In the genomic region with DNA sequence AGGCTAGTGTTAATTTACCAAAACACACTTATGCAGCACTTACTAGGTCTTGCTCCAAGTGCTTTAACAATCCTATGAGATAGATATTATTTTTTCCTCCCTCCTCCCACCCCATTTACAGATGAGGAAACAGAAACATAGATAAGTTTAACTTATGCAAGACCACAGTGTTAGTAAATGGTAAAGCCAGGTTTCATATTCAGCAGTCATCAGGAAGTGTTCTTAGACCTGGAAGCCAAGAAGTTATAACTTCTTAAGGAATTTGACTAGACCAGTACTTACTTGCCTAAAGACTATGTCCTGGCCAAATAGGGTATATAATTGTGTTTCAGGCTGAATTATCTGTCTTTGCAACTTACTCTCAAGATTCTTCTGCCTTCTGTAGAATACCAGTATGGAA, we compare ENCODE assay signal across 14 cellular contexts. TPM values are rescaled to one million over a fixed set of nuclear protein-coding genes. Genes with fewer than 3 reads are reported as not detected.
DNase-seq lines count a peak whose midpoint lies in the region; ATAC-seq and TF ChIP-seq lines count a peak whose summit lies in the region.
"Had no signal": no experiment of that assay in that cellular context is flagged by ENCODE, and none has a peak within 500 bp of the region (broad histone marks: within the 10 kb centered on the region; RNA-seq: fewer than 3 reads in every experiment).

No MANE protein-coding gene starts in this region.

- DNase-seq in activated T-cell treated with anti-CD3 and anti-CD28 coated beads, Interleukin-2, amount 50 U/mL, for 72 hours, result no peak
- no peak for DNase-seq in activated T-cell treated with anti-CD3 and anti-CD28 coated beads, Interleukin-2, amount 50 U/mL, for 48 hours
- DNase-seq in renal cortical epithelial cell (ENCODE audit: low read depth) (peak; percentile 38), coronary artery (ENCODE audit: low spot score) (no peak), putamen (ENCODE audit: low spot score) (no peak), H7 (no peak)
- DNase-seq: activated CD4-positive, alpha-beta T cell treated with anti-CD3 and anti-CD28 coated beads for 36 hours; kidney; NCI-H526; right lobe of liver had no signal

- peak overlapping the region; percentile 76 for H3K27ac Mint-ChIP-seq in activated T-cell treated with anti-CD3 and anti-CD28 coated beads, Interleukin-2, amount 50 U/mL, for 72 hours
- peak overlapping the region; percentile 16 for H3K27ac Mint-ChIP-seq in activated naive CD8-positive, alpha-beta T cell
- H3K27ac Mint-ChIP-seq: activated CD4-positive, alpha-beta T cell treated with anti-CD3 and anti-CD28 coated beads for 36 hours; stimulated activated naive CD8-positive, alpha-beta T cell treated with anti-CD3 and anti-CD28 coated beads, Interleukin-15, Interleukin-2, amounts not matched to agents 100 ng/mL and 50 ng/mL, for 24 hours had no signal

- no peaks in the 10 kb centered on the region for H3K27me3 ChIP-seq in H7 (ENCODE audit: control insufficient read depth, insufficient read depth, low read length)
- H3K27me3 ChIP-seq: right lobe of liver had no signal

- H3K27ac ChIP-seq in coronary artery, result no peak overlapping the region
- H3K27ac ChIP-seq: A549, right lobe of liver had no signal

- H3K36me3 ChIP-seq in H7 (replicated peaks; ENCODE audit: control insufficient read depth, insufficient read depth, low read length), result no peaks in the 10 kb centered on the region; the same call in 1 of the 2 replicates
- H3K36me3 ChIP-seq: right lobe of liver had no signal

- H3K27me3 Mint-ChIP-seq in activated T-cell treated with anti-CD3 and anti-CD28 coated beads, Interleukin-2, amount 50 U/mL, for 72 hours (ENCODE audit: low read depth), result no peaks in the 10 kb centered on the region
- H3K27me3 Mint-ChIP-seq in activated naive CD8-positive, alpha-beta T cell, result no peaks in the 10 kb centered on the region
- H3K27me3 Mint-ChIP-seq: activated CD4-positive, alpha-beta T cell treated with anti-CD3 and anti-CD28 coated beads for 36 hours; stimulated activated naive CD8-positive, alpha-beta T cell treated with anti-CD3 and anti-CD28 coated beads, Interleukin-15, Interleukin-2, amounts not matched to agents 100 ng/mL and 50 ng/mL, for 24 hours had no signal

- H3K4me3 ChIP-seq in coronary artery (no peak overlapping the region), H7 (ENCODE audit: insufficient read depth, low read depth, low read length) (no peak overlapping the region)
- H3K4me3 ChIP-seq: A549, right lobe of liver had no signal

- no peaks in the 10 kb centered on the region for H3K9me3 Mint-ChIP-seq in activated T-cell treated with anti-CD3 and anti-CD28 coated beads, Interleukin-2, amount 50 U/mL, for 72 hours
- no peaks in the 10 kb centered on the region for H3K9me3 Mint-ChIP-seq in activated naive CD8-positive, alpha-beta T cell (ENCODE audit: low read depth)
- H3K9me3 Mint-ChIP-seq: stimulated activated naive CD8-positive, alpha-beta T cell treated with anti-CD3 and anti-CD28 coated beads, Interleukin-15, Interleukin-2, amounts not matched to agents 100 ng/mL and 50 ng/mL, for 24 hours had no signal

- no peak overlapping the region for H3K4me3 Mint-ChIP-seq in activated T-cell treated with anti-CD3 and anti-CD28 coated beads, Interleukin-2, amount 50 U/mL, for 72 hours
- no peak overlapping the region for H3K4me3 Mint-ChIP-seq in activated naive CD8-positive, alpha-beta T cell
- H3K4me3 Mint-ChIP-seq: activated CD4-positive, alpha-beta T cell treated with anti-CD3 and anti-CD28 coated beads for 36 hours; stimulated activated naive CD8-positive, alpha-beta T cell treated with anti-CD3 and anti-CD28 coated beads, Interleukin-15, Interleukin-2, amounts not matched to agents 100 ng/mL and 50 ng/mL, for 24 hours had no signal

- peaks cover 68% of the 10 kb centered on the region for H3K4me1 Mint-ChIP-seq in activated T-cell treated with anti-CD3 and anti-CD28 coated beads, Interleukin-2, amount 50 U/mL, for 72 hours (ENCODE audit: low read depth)
- H3K4me1 Mint-ChIP-seq in activated naive CD8-positive, alpha-beta T cell (ENCODE audit: low read depth), result peaks cover 68% of the 10 kb centered on the region

- peaks cover 1 to 5% of the 10 kb centered on the region in 2 donors for H3K36me3 Mint-ChIP-seq in activated T-cell treated with anti-CD3 and anti-CD28 coated beads, Interleukin-2, amount 50 U/mL, for 72 hours (ENCODE audit: insufficient read depth in 2 of 2)
- peaks cover 4% of the 10 kb centered on the region for H3K36me3 Mint-ChIP-seq in activated naive CD8-positive, alpha-beta T cell

- no peak for ATAC-seq in activated T-cell treated with anti-CD3 and anti-CD28 coated beads, Interleukin-2, amount 50 U/mL, for 72 hours (replicated peaks in 1 of 2)
- ATAC-seq in HG03457 (IDR thresholded peaks at IDR 0.05; ENCODE audit: unreplicated experiment), result peak; percentile 50
- ATAC-seq: A549 had no signal

- no peak for TF ChIP-seq CTCF in coronary artery (IDR thresholded peaks at IDR 0.05)

RNA-seq across cellular contexts. Expression of a gene that starts 15.9 kb away (rescaled TPM):
- total RNA-seq in activated T-cell treated with anti-CD3 and anti-CD28 coated beads, Interleukin-2, amount 50 U/mL, for 72 hours, result 10 to 100 TPM; 15.4 to 16.2 TPM
- 26.6 and 38.6 TPM in 2 replicates for total RNA-seq in renal cortical epithelial cell
- total RNA-seq in H7 (2014; rRNA removed; shearing (Covaris generic)), result 68.9 and 76.8 TPM in 2 replicates

RNA-seq across cellular contexts. Expression of a gene that starts 16.3 kb away (rescaled TPM):
- total RNA-seq in activated T-cell treated with anti-CD3 and anti-CD28 coated beads, Interleukin-2, amount 50 U/mL, for 72 hours, result 10 to 100 TPM; 13.5 to 14.1 TPM
- total RNA-seq in renal cortical epithelial cell, result 15.6 and 18.8 TPM in 2 replicates
- total RNA-seq in H7 (2014; rRNA removed; shearing (Covaris generic)), result 14.1 and 22.6 TPM in 2 replicates
